Comparison of ENCODE assay signal across 8 cellular contexts in the genomic region with DNA sequence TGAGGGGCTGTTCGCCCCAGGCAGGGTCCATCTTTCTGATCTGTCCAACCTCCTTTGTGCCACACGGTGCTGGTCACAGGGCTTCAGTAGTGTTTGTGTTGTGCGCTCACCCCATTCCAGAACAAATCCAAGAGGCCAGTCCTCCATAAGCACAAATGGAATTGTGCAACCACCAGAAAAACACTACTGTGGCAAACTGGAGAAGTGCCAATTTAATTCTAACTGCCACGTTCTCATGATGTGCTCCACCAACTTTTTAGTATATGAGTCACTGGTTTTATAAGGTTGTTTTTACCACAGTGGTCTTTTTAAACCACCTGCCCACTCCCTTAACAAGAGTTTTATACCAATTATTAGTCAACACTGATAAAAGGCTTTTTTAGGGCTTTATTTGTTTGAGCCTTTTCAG.
A peak's percentile ranks its signal among the peaks of the same experiment; 100 is the strongest.
DNase-seq lines count a peak whose midpoint lies in the region; ATAC-seq and TF ChIP-seq lines count a peak whose summit lies in the region.

No MANE protein-coding gene starts in this region.

- no peaks in the 10 kb centered on the region for H3K36me3 ChIP-seq in skeletal muscle tissue (ENCODE audit: control insufficient read depth in 3 of 3, insufficient read depth in 3 of 3, low read length in 3 of 3)

- H3K4me1 ChIP-seq in skeletal muscle tissue (ENCODE audit: control insufficient read depth in 3 of 3, insufficient read depth in 3 of 3, low read length in 3 of 3): no peaks in the 10 kb centered on the region

- H3K9ac ChIP-seq in skeletal muscle tissue (ENCODE audit: low read depth in 1 of 3, low read length in 3 of 3): no peak overlapping the region

- TF ChIP-seq CTCF in epithelial cell of proximal tubule (conservative IDR thresholded peaks at IDR 0.05; ENCODE audit: low read depth, low read length) (no peak), omental fat pad (IDR thresholded peaks at IDR 0.05) (no peak)

- H3K4me3 ChIP-seq in epithelial cell of proximal tubule (ENCODE audit: low read depth, low read length) (no peak overlapping the region), skeletal muscle tissue (ENCODE audit: low read length in 3 of 3) (no peak overlapping the region)

- no peak for ATAC-seq in omental fat pad (ENCODE audit: low FRiP score)

- no peaks in the 10 kb centered on the region for H3K27me3 ChIP-seq in skeletal muscle tissue (ENCODE audit: control insufficient read depth in 3 of 3, insufficient read depth in 3 of 3, low read length in 3 of 3)

- peak overlapping the region; percentile 13 for H3K27ac ChIP-seq in skeletal muscle tissue (ENCODE audit: low read depth, low read length)

- DNase-seq in NCI-H2029 (lab: John Stamatoyannopoulos, UW) (peak; percentile 12), NCI-H2029 treated with DMSO at 0.1 percent for 48 hours (lab: John Stamatoyannopoulos, UW) (no peak), NCI-H510A treated with DMSO at 0.1 percent for 48 hours (lab: John Stamatoyannopoulos, UW) (peak; percentile 70), epithelial cell of proximal tubule (ENCODE audit: low read depth) (peak; percentile 97), NCI-H524 (lab: John Stamatoyannopoulos, UW) (no peak), NCI-H526 treated with DMSO at 0.1 percent for 48 hours (lab: John Stamatoyannopoulos, UW) (no peak), omental fat pad (ENCODE audit: low spot score) (no peak)

- H3K9me3 ChIP-seq in skeletal muscle tissue (ENCODE audit: control insufficient read depth in 3 of 3, low read length in 3 of 3): no peaks in the 10 kb centered on the region

Comparison
In these comparisons a context has a peak if more than half of its experiments do, and no peak if none do; other contexts are left out.
1. DNase-seq: peak in NCI-H2029 (single experiment), NCI-H510A treated with DMSO at 0.1 percent for 48 hours (single experiment) and epithelial cell of proximal tubule (single experiment); none in NCI-H2029 treated with DMSO at 0.1 percent for 48 hours (single experiment), NCI-H524 (0 of 2), NCI-H526 treated with DMSO at 0.1 percent for 48 hours (single experiment) and omental fat pad (single experiment).